ENCODE assay signal across 8 cellular contexts in the genomic region with DNA sequence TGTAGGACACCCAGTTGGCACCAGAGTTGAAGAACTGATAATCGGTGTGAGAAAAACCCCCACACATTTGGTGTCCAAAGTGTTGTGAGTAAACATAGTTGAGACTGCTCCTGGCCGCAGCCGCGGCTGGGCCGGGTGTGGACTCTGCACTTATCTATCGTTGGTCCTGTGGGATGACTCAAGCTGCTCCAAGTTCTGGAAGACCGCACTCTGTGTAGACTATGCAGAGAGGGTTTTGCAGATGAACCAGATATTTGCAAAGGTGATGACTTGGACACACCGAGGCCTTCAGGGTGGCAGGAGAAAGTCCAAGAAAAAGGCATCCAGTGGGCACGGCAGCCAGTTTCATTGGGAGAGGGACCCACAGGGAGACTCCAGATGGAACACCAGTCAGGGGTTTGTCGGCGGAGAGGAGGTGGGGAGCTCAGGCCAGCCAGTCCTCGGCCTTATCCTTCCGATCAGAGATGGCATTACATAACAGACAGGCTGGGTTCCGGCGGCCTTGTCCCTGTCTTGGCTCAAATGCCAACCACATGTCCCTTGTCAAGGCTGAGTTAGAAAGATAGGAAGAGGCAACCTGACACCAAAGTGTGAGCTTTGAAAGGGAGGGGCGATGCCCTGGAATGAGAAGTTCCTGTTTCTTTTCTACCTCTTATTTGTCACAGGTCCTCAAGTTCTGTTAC. TPM values are rescaled to one million over a fixed set of nuclear protein-coding genes. Genes with fewer than 3 reads are reported as not detected.
DNase-seq lines count a peak whose midpoint lies in the region; ATAC-seq and TF ChIP-seq lines count a peak whose summit lies in the region.

No MANE protein-coding gene starts in this region.

- H3K27me3 ChIP-seq in psoas muscle (ENCODE audit: insufficient read depth in 3 of 3, low read length in 2 of 3) = no peaks in the 10 kb centered on the region

- no peak overlapping the region for H3K27ac ChIP-seq in psoas muscle

- H3K4me1 ChIP-seq in psoas muscle = peaks cover 17% of the 10 kb centered on the region

- no peaks in the 10 kb centered on the region for H3K36me3 ChIP-seq in psoas muscle (ENCODE audit: insufficient read depth in 1 of 2, low read depth in 1 of 2)

- no peak for TF ChIP-seq CTCF in fibroblast of the aortic adventitia (IDR thresholded peaks at IDR 0.05; ENCODE audit: insufficient read depth, low read length)
- no peak for TF ChIP-seq CTCF in psoas muscle (IDR thresholded peaks at IDR 0.05)

- in situ Hi-C loops in G401 (cut with HindIII; ENCODE audit: low sequenced_read_pairs) = no loop called here

- intact Hi-C loops in psoas muscle (cut with DNase I) = no loop called here

- no peaks in the 10 kb centered on the region for H3K9me3 ChIP-seq in psoas muscle

- WGBS in psoas muscle, 3 donors = 45 to 57% (median 48%) methylated on average over 16 of the region's 16 CpGs

- peak overlapping the region; percentile 14 for H3K4me3 ChIP-seq in fibroblast of the aortic adventitia (ENCODE audit: low read depth, low read length)
- no peak overlapping the region for H3K4me3 ChIP-seq in psoas muscle

- peak; percentile 83 for DNase-seq in G401 (ENCODE audit: low spot score)
- DNase-seq in RPMI7951 (ENCODE audit: low read depth) = peak; percentile 87
- peak; percentile 28 for DNase-seq in fibroblast of the aortic adventitia (ENCODE audit: low read depth)
- peak in 1 of 2 donors; percentile 39 for DNase-seq in psoas muscle

- ATAC-seq in psoas muscle = peak; percentile 28 to 42 (median 40)
- no peak for ATAC-seq in HG02852 (IDR thresholded peaks at IDR 0.05; ENCODE audit: unreplicated experiment)
- no peak for ATAC-seq in HG02981 (IDR thresholded peaks at IDR 0.05; ENCODE audit: unreplicated experiment)
- no peak for ATAC-seq in GM18520 (IDR thresholded peaks at IDR 0.05; ENCODE audit: unreplicated experiment)
- no peak for ATAC-seq in GM21447 (IDR thresholded peaks at IDR 0.05; ENCODE audit: unreplicated experiment)

RNA-seq across cellular contexts. Expression of a gene that starts 21.1 kb away (rescaled TPM):
- total RNA-seq in G401 (2014; rRNA removed; shearing (Covaris generic)) = 14.7 and 16.3 TPM in 2 replicates
- 18.5 and 18.8 TPM in 2 replicates for total RNA-seq in RPMI7951 (2014; rRNA removed; shearing (Covaris generic))
- 14.7 and 20.2 TPM in 2 replicates for total RNA-seq in fibroblast of the aortic adventitia (ENCODE audit: low replicate concordance)
- total RNA-seq in psoas muscle = 1 to 10 TPM; 3.2 to 6.6 (median 4.0) TPM
- polyA plus RNA-seq in psoas muscle = 1 to 10 TPM; 1.6 to 2.9 (median 1.9) TPM

RNA-seq across cellular contexts. Expression of a gene that starts 53.6 kb away (rescaled TPM):
- total RNA-seq in G401 (2014; rRNA removed; shearing (Covaris generic)) = 2.8 and 5.4 TPM in 2 replicates
- total RNA-seq in RPMI7951 (2014; rRNA removed; shearing (Covaris generic)) = 2.4 and 3.9 TPM in 2 replicates
- total RNA-seq in fibroblast of the aortic adventitia (ENCODE audit: low replicate concordance) = 1.8 and 4.7 TPM in 2 replicates
- 1 to 10 TPM; 3.2 to 6.4 (median 4.4) TPM for total RNA-seq in psoas muscle
- polyA plus RNA-seq in psoas muscle = 1 to 10 TPM; 2.2 to 3.7 (median 2.9) TPM

Comparison
In these comparisons a context has a peak if more than half of its experiments do, and no peak if none do; other contexts are left out.
1. ATAC-seq: peak in psoas muscle (4 of 4); none in HG02852 (single experiment), HG02981 (single experiment), GM18520 (single experiment) and GM21447 (single experiment).